8 cellular contexts compared by ENCODE assay signal in genomic region chr3:100492059-100492809, GRCh38.
DNase-seq lines count a peak whose midpoint lies in the region; ATAC-seq lines count a peak whose summit lies in the region.

Gene TMEM45A (plus strand): TSS chr3:100492619. CDS start chr3:100555212, 62,593 bp downstream.

- peak; percentile 67 for DNase-seq in NCI-H1694 (lab: John Stamatoyannopoulos, UW)
- peak; percentile 71 for DNase-seq in T-helper 9 cell
- DNase-seq in astrocyte of the hippocampus (ENCODE audit: low read depth, low spot score), result peak; percentile 98
- DNase-seq in hypothalamus (lab: John Stamatoyannopoulos, UW), result peak; percentile 42 to 97 (median 89)
- peak; percentile 98 for DNase-seq in retina
- no peak for DNase-seq in GF-D8 (lab: John Stamatoyannopoulos, UW)

- peak; percentile 69 for ATAC-seq in GM18499 (IDR thresholded peaks at IDR 0.05; ENCODE audit: insufficient read depth, unreplicated experiment)
- peak; percentile 98 for ATAC-seq in HG02884 (IDR thresholded peaks at IDR 0.05; ENCODE audit: unreplicated experiment)
